In the genomic region with DNA sequence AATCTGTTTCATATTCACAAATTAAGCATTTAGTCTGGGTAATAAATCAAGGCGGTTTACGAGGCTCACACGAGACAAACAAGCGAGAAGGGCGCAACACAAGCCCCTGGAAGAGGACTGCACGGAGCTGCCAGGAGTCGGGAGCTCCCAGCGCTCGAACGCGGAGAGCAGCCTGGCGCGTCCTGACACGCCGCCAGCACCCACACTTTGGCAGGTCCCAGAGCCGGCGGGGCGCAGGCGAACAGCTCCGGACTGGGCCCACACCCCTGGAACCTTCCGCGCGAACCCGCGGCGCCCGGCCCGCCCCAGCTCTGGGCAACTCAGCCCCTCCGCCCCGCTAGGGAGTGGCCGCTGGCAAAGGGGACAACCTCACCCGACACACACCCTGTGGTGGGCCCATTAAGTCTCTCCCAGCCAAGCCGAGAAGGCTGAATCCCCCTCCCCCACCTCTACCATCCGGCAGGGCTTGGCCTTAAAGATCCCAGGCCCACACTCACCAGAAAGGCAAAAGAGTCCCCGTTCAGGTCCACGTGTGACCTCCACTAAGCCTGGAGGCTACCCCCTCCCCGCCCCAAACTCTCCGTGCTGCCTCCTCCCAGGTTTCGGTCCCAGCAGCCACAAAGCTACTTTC, we compare ENCODE assay signal across 7 cellular contexts. TPM values are rescaled to one million over a fixed set of nuclear protein-coding genes. Genes with fewer than 3 reads are reported as not detected.
DNase-seq lines count a peak whose midpoint lies in the region; ATAC-seq and TF ChIP-seq lines count a peak whose summit lies in the region.

No MANE protein-coding gene starts in this region.

- ATAC-seq in activated B cell treated with CpG ODN at 0.5 μM for 24 hours (ENCODE audit: low read depth) = no peak
- ATAC-seq in stimulated activated memory B cell treated with anti-CD40 and anti-IgM and Interleukin-4, amounts not matched to agents 10 μg/mL and 1 μg/mL and 100 μg/mL, for 72 hours = no peak
- no peak for ATAC-seq in HG02981 (IDR thresholded peaks at IDR 0.05; ENCODE audit: unreplicated experiment)

- DNase-seq in activated B cell treated with CpG ODN at 0.5 μM for 24 hours (no peak), NCI-H2227 (lab: John Stamatoyannopoulos, UW; ENCODE audit: unreplicated experiment) (no peak), ascending aorta (ENCODE audit: low spot score in 2 of 2) (no peak)

- TF ChIP-seq CTCF in HEK293 (tag by site-specific recombination; IDR thresholded peaks at IDR 0.05) (no peak), activated B cell treated with CpG ODN at 0.5 μM for 24 hours (IDR thresholded peaks at IDR 0.05) (no peak), ascending aorta (IDR thresholded peaks at IDR 0.05) (no peak)

- H3K27me3 ChIP-seq in iPS-20b (ENCODE audit: insufficient read depth, low read length) = peaks cover 67% of the 10 kb centered on the region
- no peaks in the 10 kb centered on the region for H3K27me3 ChIP-seq in ascending aorta

- H3K9me3 Mint-ChIP-seq in activated B cell treated with CpG ODN at 0.5 μM for 24 hours = no peaks in the 10 kb centered on the region
- H3K9me3 Mint-ChIP-seq in stimulated activated memory B cell treated with anti-CD40 and anti-IgM and Interleukin-4, amounts not matched to agents 10 μg/mL and 1 μg/mL and 100 μg/mL, for 72 hours = no peaks in the 10 kb centered on the region

- H3K27ac ChIP-seq in HEK293 (ENCODE audit: extremely low read depth, low read depth, low read length) = peak overlapping the region; percentile 81; the same call in 1 of the 2 replicates
- H3K27ac ChIP-seq in iPS-20b (ENCODE audit: low read length) = no peak overlapping the region
- no peak overlapping the region for H3K27ac ChIP-seq in ascending aorta

- H3K36me3 ChIP-seq in HEK293 (ENCODE audit: control insufficient read depth in 2 of 2, insufficient read depth in 1 of 2, low read length in 2 of 2) (peaks cover 0 to 7% of the 10 kb centered on the region in 2 experiments; a peak in 1 of 3 replicates), iPS-20b (ENCODE audit: insufficient read depth, low read depth, low read length) (no peaks in the 10 kb centered on the region), ascending aorta (no peaks in the 10 kb centered on the region)

- peaks cover 30% of the 10 kb centered on the region for H3K4me1 Mint-ChIP-seq in activated B cell treated with CpG ODN at 0.5 μM for 24 hours
- H3K4me1 Mint-ChIP-seq in stimulated activated memory B cell treated with anti-CD40 and anti-IgM and Interleukin-4, amounts not matched to agents 10 μg/mL and 1 μg/mL and 100 μg/mL, for 72 hours = peaks cover 25% of the 10 kb centered on the region

- H3K9me3 ChIP-seq in HEK293 (ENCODE audit: control insufficient read depth, insufficient read depth, low read depth, low read length) (no peaks in the 10 kb centered on the region), iPS-20b (ENCODE audit: insufficient read depth, low read depth, low read length) (no peaks in the 10 kb centered on the region), ascending aorta (no peaks in the 10 kb centered on the region)

- no peak overlapping the region for H3K27ac Mint-ChIP-seq in activated B cell treated with CpG ODN at 0.5 μM for 24 hours
- no peak overlapping the region for H3K27ac Mint-ChIP-seq in stimulated activated memory B cell treated with anti-CD40 and anti-IgM and Interleukin-4, amounts not matched to agents 10 μg/mL and 1 μg/mL and 100 μg/mL, for 72 hours

- H3K4me3 ChIP-seq in HEK293 (ENCODE audit: low read depth, low read length) = no peak overlapping the region
- H3K4me3 ChIP-seq in iPS-20b (ENCODE audit: low read length) = peak overlapping the region; percentile 72
- peak overlapping the region in 1 of 2 donors; percentile 66 for H3K4me3 ChIP-seq in ascending aorta

- POLR2A ChIA-PET in HEK293 (lab: Yijun Ruan, JAX) (interaction anchor here (0.9 to 1.5 kb wide), 2 partner anchors 16 to 47 kb away, joined by 5 to 6 read pairs; a partner anchor contains a TSS), activated B cell treated with CpG ODN at 0.5 μM for 24 hours (lab: Charles Lee) (interaction anchor here (0.7 kb wide), 1 partner anchor 38 kb away, joined by 3 read pairs; no protein-coding TSS in a partner anchor)

- H3K9ac ChIP-seq in iPS-20b (ENCODE audit: low read depth, low read length) = peak overlapping the region; percentile 67; the same call in 1 of the 2 replicates

- CTCF ChIA-PET in HEK293 (lab: Yijun Ruan, JAX) (interaction anchor here (0.7 kb wide), 2 partner anchors 34 to 268 kb away, joined by 3 read pairs; no protein-coding TSS in a partner anchor), activated B cell treated with CpG ODN at 0.5 μM for 24 hours (lab: Charles Lee) (no interaction called here)

- no peaks in the 10 kb centered on the region for H3K36me3 Mint-ChIP-seq in activated B cell treated with CpG ODN at 0.5 μM for 24 hours (ENCODE audit: low read depth)
- no peaks in the 10 kb centered on the region for H3K36me3 Mint-ChIP-seq in stimulated activated memory B cell treated with anti-CD40 and anti-IgM and Interleukin-4, amounts not matched to agents 10 μg/mL and 1 μg/mL and 100 μg/mL, for 72 hours

- intact Hi-C loops in activated B cell treated with CpG ODN at 0.5 μM for 24 hours (cut with micrococcal nuclease) = no loop called here
- intact Hi-C loops in ascending aorta (cut with DNase I) = no loop called here

- H3K4me1 ChIP-seq in HEK293 (ENCODE audit: control insufficient read depth, insufficient read depth, low read length) (peaks cover 12% of the 10 kb centered on the region), iPS-20b (ENCODE audit: insufficient read depth, low read length) (peaks cover 34% of the 10 kb centered on the region; the same call in 1 of the 2 replicates), ascending aorta (peaks cover 3 to 7% of the 10 kb centered on the region in 2 donors)

- no peaks in the 10 kb centered on the region for H3K27me3 Mint-ChIP-seq in activated B cell treated with CpG ODN at 0.5 μM for 24 hours
- no peaks in the 10 kb centered on the region for H3K27me3 Mint-ChIP-seq in stimulated activated memory B cell treated with anti-CD40 and anti-IgM and Interleukin-4, amounts not matched to agents 10 μg/mL and 1 μg/mL and 100 μg/mL, for 72 hours

- H3K4me3 Mint-ChIP-seq in activated B cell treated with CpG ODN at 0.5 μM for 24 hours = peak overlapping the region; percentile 48
- peak overlapping the region; percentile 26 for H3K4me3 Mint-ChIP-seq in stimulated activated memory B cell treated with anti-CD40 and anti-IgM and Interleukin-4, amounts not matched to agents 10 μg/mL and 1 μg/mL and 100 μg/mL, for 72 hours

TF ChIP-seq in HEK293, 187 proteins besides CTCF, POLR2A, EP300 and RAD21 (continues in another document):
- TF ChIP-seq ZBTB21 (tag by site-specific recombination; IDR thresholded peaks at IDR 0.05) (no peak), MEIS1 (CRISPR knock-in tag; IDR thresholded peaks at IDR 0.05; ENCODE audit: borderline replicate concordance) (no peak), ZNF707 (tag by site-specific recombination; IDR thresholded peaks at IDR 0.05) (no peak), EGR2 (tag by site-specific recombination; IDR thresholded peaks at IDR 0.05; ENCODE audit: low read depth) (no peak), ZEB2 (tag by site-specific recombination; IDR thresholded peaks at IDR 0.05) (no peak), ZNF426 (tag by site-specific recombination; IDR thresholded peaks at IDR 0.05) (no peak), FEZF1 (tag by site-specific recombination; IDR thresholded peaks at IDR 0.05) (no peak), ZNF335 (tag by site-specific recombination; conservative IDR thresholded peaks at IDR 0.05) (no peak), ZNF585B (tag by site-specific recombination; IDR thresholded peaks at IDR 0.05) (no peak), ZBTB17 (tag by site-specific recombination; IDR thresholded peaks at IDR 0.05) (no peak), ZNF549 (tag by site-specific recombination; IDR thresholded peaks at IDR 0.05) (no peak), ZNF112 (tag by site-specific recombination; IDR thresholded peaks at IDR 0.05) (no peak), ZNF560 (tag by site-specific recombination; IDR thresholded peaks at IDR 0.05; ENCODE audit: borderline replicate concordance) (no peak), ZNF121 (tag by site-specific recombination; IDR thresholded peaks at IDR 0.05) (no peak), ZFP69B (tag by site-specific recombination; IDR thresholded peaks at IDR 0.05) (peak; percentile 72)
- TF ChIP-seq, protein P1, sequence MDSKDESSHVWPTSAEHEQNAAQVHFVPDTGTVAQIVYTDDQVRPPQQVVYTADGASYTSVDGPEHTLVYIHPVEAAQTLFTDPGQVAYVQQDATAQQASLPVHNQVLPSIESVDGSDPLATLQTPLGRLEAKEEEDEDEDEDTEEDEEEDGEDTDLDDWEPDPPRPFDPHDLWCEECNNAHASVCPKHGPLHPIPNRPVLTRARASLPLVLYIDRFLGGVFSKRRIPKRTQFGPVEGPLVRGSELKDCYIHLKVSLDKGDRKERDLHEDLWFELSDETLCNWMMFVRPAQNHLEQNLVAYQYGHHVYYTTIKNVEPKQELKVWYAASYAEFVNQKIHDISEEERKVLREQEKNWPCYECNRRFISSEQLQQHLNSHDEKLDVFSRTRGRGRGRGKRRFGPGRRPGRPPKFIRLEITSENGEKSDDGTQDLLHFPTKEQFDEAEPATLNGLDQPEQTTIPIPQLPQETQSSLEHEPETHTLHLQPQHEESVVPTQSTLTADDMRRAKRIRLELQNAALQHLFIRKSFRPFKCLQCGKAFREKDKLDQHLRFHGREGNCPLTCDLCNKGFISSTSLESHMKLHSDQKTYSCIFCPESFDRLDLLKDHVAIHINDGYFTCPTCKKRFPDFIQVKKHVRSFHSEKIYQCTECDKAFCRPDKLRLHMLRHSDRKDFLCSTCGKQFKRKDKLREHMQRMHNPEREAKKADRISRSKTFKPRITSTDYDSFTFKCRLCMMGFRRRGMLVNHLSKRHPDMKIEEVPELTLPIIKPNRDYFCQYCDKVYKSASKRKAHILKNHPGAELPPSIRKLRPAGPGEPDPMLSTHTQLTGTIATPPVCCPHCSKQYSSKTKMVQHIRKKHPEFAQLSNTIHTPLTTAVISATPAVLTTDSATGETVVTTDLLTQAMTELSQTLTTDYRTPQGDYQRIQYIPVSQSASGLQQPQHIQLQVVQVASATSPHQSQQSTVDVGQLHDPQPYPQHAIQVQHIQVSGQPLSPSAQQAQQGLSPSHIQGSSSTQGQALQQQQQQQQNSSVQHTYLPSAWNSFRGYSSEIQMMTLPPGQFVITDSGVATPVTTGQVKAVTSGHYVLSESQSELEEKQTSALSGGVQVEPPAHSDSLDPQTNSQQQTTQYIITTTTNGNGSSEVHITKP (tag by site-specific recombination; IDR thresholded peaks at IDR 0.05) = no peak

RNA-seq across cellular contexts. Expression of a gene that starts 47.4 kb away (rescaled TPM):
- 59.3 and 60.4 TPM in 2 replicates for total RNA-seq in activated B cell treated with CpG ODN at 0.5 μM for 24 hours
- 26.7 TPM for total RNA-seq in ascending aorta
